18 cellular contexts compared by ENCODE assay signal in the genomic region with DNA sequence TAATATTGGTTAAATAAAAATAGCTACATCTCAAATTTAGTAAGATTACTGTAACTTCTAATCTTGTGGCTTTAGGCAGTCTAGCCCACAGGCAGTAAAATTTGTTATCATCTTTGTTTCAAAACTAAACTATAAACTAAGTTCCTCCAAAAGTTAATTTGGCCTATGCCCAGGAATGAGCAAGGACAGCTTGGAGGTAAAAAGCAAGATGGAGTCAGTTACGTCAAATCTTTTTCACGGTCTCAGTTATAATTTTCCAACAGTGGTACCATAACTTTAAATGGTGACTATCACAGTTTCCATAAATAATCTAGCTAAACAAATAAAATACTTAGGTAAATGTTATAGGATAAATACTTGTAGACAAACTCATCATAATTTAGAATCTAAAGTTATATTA.
DNase-seq lines count a peak whose midpoint lies in the region; ATAC-seq, FAIRE-seq and TF ChIP-seq lines count a peak whose summit lies in the region.
"Had no signal": no experiment of that assay in that cellular context is flagged by ENCODE, and none has a peak within 500 bp of the region (broad histone marks: within the 10 kb centered on the region; RNA-seq: fewer than 3 reads in every experiment).

No MANE protein-coding gene starts in this region.

- no peak overlapping the region for H3K9ac ChIP-seq in K562 (ENCODE audit: insufficient read depth in 1 of 2, low read depth in 2 of 2, low read length in 2 of 2)
- no peak overlapping the region for H3K9ac ChIP-seq in kidney (ENCODE audit: low read length in 2 of 2)
- H3K9ac ChIP-seq in smooth muscle cell (ENCODE audit: low read depth): no peak overlapping the region
- H3K9ac ChIP-seq: BLaER1 had no signal

- TF ChIP-seq EP300 in K562 (IDR thresholded peaks at IDR 0.05; ENCODE audit: low read length): no peak

- no TSS peak for BruUV-seq in K562 (replicated peaks; lab: Mats Ljungman, UMichigan)

- H3K36me3 ChIP-seq in K562 (ENCODE audit: control insufficient read depth, insufficient read depth, low read length) (no peaks in the 10 kb centered on the region), kidney (ENCODE audit: control insufficient read depth in 1 of 2, insufficient read depth in 2 of 2, low read length in 2 of 2) (no peaks in the 10 kb centered on the region), smooth muscle cell (ENCODE audit: low read depth) (no peaks in the 10 kb centered on the region)
- H3K36me3 ChIP-seq: BE2C had no signal

- in situ Hi-C loops in K562 (cut with MboI): no loop called here

- H3K27me3 ChIP-seq in K562 (ENCODE audit: control insufficient read depth in 2 of 2, insufficient read depth in 2 of 2, low read length in 2 of 2) (no peaks in the 10 kb centered on the region), smooth muscle cell (ENCODE audit: low read depth) (no peaks in the 10 kb centered on the region)
- H3K27me3 ChIP-seq: BE2C, BLaER1 had no signal

- FAIRE-seq in K562 (lab: Jason Lieb, UNC) (no peak), kidney (lab: Jason Lieb, UNC) (peak; percentile 80)
- FAIRE-seq: GM12891, GM19239 had no signal

- CTCF ChIA-PET in K562 (lab: Yijun Ruan, JAX; ENCODE audit: low intra/inter-chr PET ratio): no interaction called here

- TF ChIP-seq POLR2A in K562 (conservative IDR thresholded peaks at IDR 0.05): no peak

- no peak overlapping the region for H2AFZ ChIP-seq in K562 (ENCODE audit: low read depth, low read length)
- no peak overlapping the region for H2AFZ ChIP-seq in smooth muscle cell (ENCODE audit: low read depth)

- ATAC-seq in K562 (no peak), HG03439 (IDR thresholded peaks at IDR 0.05; ENCODE audit: unreplicated experiment) (no peak)

- H3K9me3 ChIP-seq in K562 (replicated peaks; ENCODE audit: control insufficient read depth, insufficient read depth, low read depth, low read length) (peaks cover 11% of the 10 kb centered on the region), kidney (ENCODE audit: control insufficient read depth in 1 of 2, low read length in 2 of 2) (peaks cover 0 to 2% of the 10 kb centered on the region in 2 donors), smooth muscle cell (replicated peaks; ENCODE audit: low read depth) (no peaks in the 10 kb centered on the region)
- H3K9me3 ChIP-seq: BE2C had no signal

- H3K4me1 ChIP-seq in K562 (replicated peaks in 1 of 2; ENCODE audit: control insufficient read depth in 2 of 2, insufficient read depth in 2 of 2, low read length in 2 of 2): peaks cover 5 to 39% of the 10 kb centered on the region in 2 experiments; a peak in 4 of 5 replicates
- no peaks in the 10 kb centered on the region for H3K4me1 ChIP-seq in kidney (ENCODE audit: control insufficient read depth in 1 of 2, insufficient read depth in 1 of 2, low read depth in 1 of 2, low read length in 2 of 2)
- H3K4me1 ChIP-seq in smooth muscle cell (ENCODE audit: low read depth): peaks cover 3% of the 10 kb centered on the region
- H3K4me1 ChIP-seq: BE2C, BLaER1 had no signal

- TF ChIP-seq RAD21 in K562 (CRISPR knock-in tag; conservative IDR thresholded peaks at IDR 0.05 in 1 of 2, IDR thresholded peaks at IDR 0.05 in 1 of 2): no peak

- no peaks in the 10 kb centered on the region for H3K9me1 ChIP-seq in K562 (ENCODE audit: control insufficient read depth, insufficient read depth, low read length)

- H3F3A ChIP-seq in smooth muscle cell (ENCODE audit: low read depth): peaks cover 8% of the 10 kb centered on the region

- 92% methylated on average over 2 of the region's 2 CpGs for WGBS in K562 (ENCODE audit: insufficient coverage, low coverage, missing lambda C conversion rate)
- WGBS in smooth muscle cell (ENCODE audit: low lambda C conversion rate): 96% methylated on average over 2 of the region's 2 CpGs

- H3K4me3 ChIP-seq in K562 (no peak overlapping the region), kidney (ENCODE audit: low read length in 2 of 2) (no peak overlapping the region), smooth muscle cell (no peak overlapping the region)
- H3K4me3 ChIP-seq: BLaER1 had no signal

- H3K27ac ChIP-seq in K562 (ENCODE audit: extremely low read depth, low read depth, low read length) (no peak overlapping the region), kidney (ENCODE audit: low read depth in 2 of 2, low read length in 2 of 2) (no peak overlapping the region), smooth muscle cell (ENCODE audit: low read depth) (peak overlapping the region; percentile 50)
- H3K27ac ChIP-seq: BLaER1 had no signal

- H3K4me2 ChIP-seq in K562 (ENCODE audit: insufficient read depth, low read length): no peak overlapping the region
- H3K4me2 ChIP-seq in smooth muscle cell: no peak overlapping the region
- H3K4me2 ChIP-seq: BLaER1 had no signal

- H4K20me1 ChIP-seq in K562 (replicated peaks; ENCODE audit: control insufficient read depth, insufficient read depth, low read length) (no peaks in the 10 kb centered on the region), smooth muscle cell (ENCODE audit: low read depth) (no peaks in the 10 kb centered on the region)
- H4K20me1 ChIP-seq: BLaER1 had no signal

- TF ChIP-seq CTCF in K562 (IDR thresholded peaks at IDR 0.05 in 2 of 3, conservative IDR thresholded peaks at IDR 0.05 in 1 of 3; ENCODE audit: insufficient read depth in 2 of 3, low read depth in 1 of 3, low read length in 3 of 3) (no peak), kidney (IDR thresholded peaks at IDR 0.05; ENCODE audit: borderline replicate concordance, extremely low read depth, insufficient read depth) (no peak), smooth muscle cell (IDR thresholded peaks at IDR 0.05; ENCODE audit: borderline replicate concordance, insufficient read depth, poor library complexity, severe bottlenecking) (no peak)

- DNase-seq in K562 (ENCODE audit: extremely low read depth in 1 of 4, low spot score in 3 of 4) (no peak), kidney (no peak), smooth muscle cell (lab: John Stamatoyannopoulos, UW; ENCODE audit: unreplicated experiment) (no peak), T-helper 9 cell (no peak), DMS 273 (lab: John Stamatoyannopoulos, UW; ENCODE audit: unreplicated experiment) (no peak)
- DNase-seq: 8988T; BE2C; C1 segment of cervical spinal cord; CD4-positive, alpha-beta memory T cell; CD4-positive, CD25-positive, alpha-beta regulatory T cell; CD8-positive, alpha-beta memory T cell; COR-L47; DMS79 treated with DMSO at 0.1 percent for 48 hours; GF-D8 had no signal

- intact Hi-C loops in K562 (cut with micrococcal nuclease) (no loop called here), kidney (cut with DNase I) (no loop called here)

- POLR2A ChIA-PET in K562 (lab: Yijun Ruan, JAX): interaction anchor here (1.2 kb wide), 1 partner anchor 1421 kb away, joined by 4 read pairs; a partner anchor contains a TSS

- H3K79me2 ChIP-seq in K562 (ENCODE audit: control insufficient read depth, insufficient read depth, low read length): peaks cover 9% of the 10 kb centered on the region; the same call in 1 of the 3 replicates
- H3K79me2 ChIP-seq in smooth muscle cell (ENCODE audit: low read depth): peaks cover 86% of the 10 kb centered on the region

TF ChIP-seq in K562, 482 proteins besides CTCF, POLR2A, EP300 and RAD21 (continues in another document):
- TF ChIP-seq ERF (CRISPR knock-in tag; IDR thresholded peaks at IDR 0.05): 0 out of 2 replicates have a peak, but pooled peaks have one; percentile 48
- TF ChIP-seq MCM2 (IDR thresholded peaks at IDR 0.05; ENCODE audit: low read depth): no peak
- peak; percentile 86; the same call in 1 of the 2 replicates for TF ChIP-seq PHTF2 (CRISPR knock-in tag; IDR thresholded peaks at IDR 0.05)
- peak; percentile 94 for TF ChIP-seq KLF13 (tag; IDR thresholded peaks at IDR 0.05; ENCODE audit: borderline replicate concordance, low read depth)
- TF ChIP-seq ZNF583 (CRISPR knock-in tag; IDR thresholded peaks at IDR 0.05): peak; percentile 95
- TF ChIP-seq NFIC (IDR thresholded peaks at IDR 0.05): no peak
- no peak for TF ChIP-seq RBM34 (IDR thresholded peaks at IDR 0.05; ENCODE audit: borderline replicate concordance, insufficient read depth, low read length)
- no peak for TF ChIP-seq PHF8 (IDR thresholded peaks at IDR 0.05; ENCODE audit: borderline replicate concordance, low read length)
- TF ChIP-seq, protein P1, sequence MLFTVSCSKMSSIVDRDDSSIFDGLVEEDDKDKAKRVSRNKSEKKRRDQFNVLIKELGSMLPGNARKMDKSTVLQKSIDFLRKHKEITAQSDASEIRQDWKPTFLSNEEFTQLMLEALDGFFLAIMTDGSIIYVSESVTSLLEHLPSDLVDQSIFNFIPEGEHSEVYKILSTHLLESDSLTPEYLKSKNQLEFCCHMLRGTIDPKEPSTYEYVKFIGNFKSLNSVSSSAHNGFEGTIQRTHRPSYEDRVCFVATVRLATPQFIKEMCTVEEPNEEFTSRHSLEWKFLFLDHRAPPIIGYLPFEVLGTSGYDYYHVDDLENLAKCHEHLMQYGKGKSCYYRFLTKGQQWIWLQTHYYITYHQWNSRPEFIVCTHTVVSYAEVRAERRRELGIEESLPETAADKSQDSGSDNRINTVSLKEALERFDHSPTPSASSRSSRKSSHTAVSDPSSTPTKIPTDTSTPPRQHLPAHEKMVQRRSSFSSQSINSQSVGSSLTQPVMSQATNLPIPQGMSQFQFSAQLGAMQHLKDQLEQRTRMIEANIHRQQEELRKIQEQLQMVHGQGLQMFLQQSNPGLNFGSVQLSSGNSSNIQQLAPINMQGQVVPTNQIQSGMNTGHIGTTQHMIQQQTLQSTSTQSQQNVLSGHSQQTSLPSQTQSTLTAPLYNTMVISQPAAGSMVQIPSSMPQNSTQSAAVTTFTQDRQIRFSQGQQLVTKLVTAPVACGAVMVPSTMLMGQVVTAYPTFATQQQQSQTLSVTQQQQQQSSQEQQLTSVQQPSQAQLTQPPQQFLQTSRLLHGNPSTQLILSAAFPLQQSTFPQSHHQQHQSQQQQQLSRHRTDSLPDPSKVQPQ (CRISPR knock-in tag; IDR thresholded peaks at IDR 0.05; ENCODE audit: borderline replicate concordance): 0 out of 2 replicates have a peak, but pooled peaks have one; percentile 22
- TF ChIP-seq, protein P2, sequence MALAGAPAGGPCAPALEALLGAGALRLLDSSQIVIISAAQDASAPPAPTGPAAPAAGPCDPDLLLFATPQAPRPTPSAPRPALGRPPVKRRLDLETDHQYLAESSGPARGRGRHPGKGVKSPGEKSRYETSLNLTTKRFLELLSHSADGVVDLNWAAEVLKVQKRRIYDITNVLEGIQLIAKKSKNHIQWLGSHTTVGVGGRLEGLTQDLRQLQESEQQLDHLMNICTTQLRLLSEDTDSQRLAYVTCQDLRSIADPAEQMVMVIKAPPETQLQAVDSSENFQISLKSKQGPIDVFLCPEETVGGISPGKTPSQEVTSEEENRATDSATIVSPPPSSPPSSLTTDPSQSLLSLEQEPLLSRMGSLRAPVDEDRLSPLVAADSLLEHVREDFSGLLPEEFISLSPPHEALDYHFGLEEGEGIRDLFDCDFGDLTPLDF (CRISPR knock-in tag; IDR thresholded peaks at IDR 0.05): no peak
- TF ChIP-seq MED1 (CRISPR knock-in tag; IDR thresholded peaks at IDR 0.05; ENCODE audit: borderline replicate concordance): no peak
- peak; percentile 90 for TF ChIP-seq CXXC5 (CRISPR knock-in tag; IDR thresholded peaks at IDR 0.05)
- TF ChIP-seq POLR2AphosphoS2 (IDR thresholded peaks at IDR 0.05; ENCODE audit: low read length): no peak
- TF ChIP-seq OTX1 (CRISPR knock-in tag; IDR thresholded peaks at IDR 0.05): no peak
- TF ChIP-seq MAFG (tag; conservative IDR thresholded peaks at IDR 0.05): 0 out of 2 replicates have a peak, but pooled peaks have one; percentile 22
